ENCODE assay signal across 8 cellular contexts in genomic region chr2:74472945-74473258, GRCh38. TPM values are rescaled to one million over a fixed set of nuclear protein-coding genes. Genes with fewer than 3 reads are reported as not detected.
DNase-seq lines count a peak whose midpoint lies in the region; TF ChIP-seq lines count a peak whose summit lies in the region.

No MANE protein-coding gene starts in this region.

- H3K4me3 ChIP-seq in GM12875 (ENCODE audit: low read depth, low read length) (peak overlapping the region; percentile 70), fibroblast of lung (replicated peaks in 1 of 4; ENCODE audit: control extremely low read depth in 1 of 4, insufficient read depth in 1 of 4, low read depth in 3 of 4, low read length in 4 of 4) (peak overlapping the region; percentile 42 to 89 (median 66))

- H2AFZ ChIP-seq in fibroblast of lung (ENCODE audit: low read length) = peak overlapping the region; percentile 89

- no peaks in the 10 kb centered on the region for H3K9me3 ChIP-seq in fibroblast of lung (ENCODE audit: control insufficient read depth, insufficient read depth, low read depth, low read length)

- TF ChIP-seq CTCF in GM12875 (IDR thresholded peaks at IDR 0.05; ENCODE audit: borderline replicate concordance, insufficient read depth, low read depth, low read length) = no peak
- TF ChIP-seq CTCF in RWPE1 (conservative IDR thresholded peaks at IDR 0.05; ENCODE audit: low read depth) = no peak
- TF ChIP-seq CTCF in fibroblast of lung (conservative IDR thresholded peaks at IDR 0.05 in 1 of 2, IDR thresholded peaks at IDR 0.05 in 1 of 2; ENCODE audit: low read depth in 1 of 2, low read length in 2 of 2) = no peak

- H4K20me1 ChIP-seq in fibroblast of lung (ENCODE audit: control insufficient read depth, extremely low read depth, insufficient read depth, low read length) = no peaks in the 10 kb centered on the region

- H3K79me2 ChIP-seq in fibroblast of lung (ENCODE audit: control insufficient read depth, insufficient read depth, low read length) = no peaks in the 10 kb centered on the region

- CTCF ChIA-PET in RWPE1 (lab: Yijun Ruan, JAX) = interaction anchor here (1.0 kb wide), 1 partner anchor 10 kb away, joined by 6 read pairs; the partner anchor contains the start of genes CCDC142 and TTC31

- no peaks in the 10 kb centered on the region for H3K27me3 ChIP-seq in fibroblast of lung (ENCODE audit: control insufficient read depth, insufficient read depth, low read length)

- peaks cover 2% of the 10 kb centered on the region for H3K4me1 ChIP-seq in fibroblast of lung (ENCODE audit: control insufficient read depth, extremely low read depth, insufficient read depth, low read length)

- H3K36me3 ChIP-seq in fibroblast of lung (ENCODE audit: control insufficient read depth, insufficient read depth, low read length) = peaks cover 10% of the 10 kb centered on the region

- POLR2A ChIA-PET in RWPE1 (lab: Yijun Ruan, JAX; ENCODE audit: low non-redundant PET) = interaction anchor here (0.6 to 1.5 kb wide), 3 partner anchors 8 to 10 kb away, joined by 3 to 7 read pairs (median 3); partner anchors contain the start of genes CCDC142 and TTC31

- peak overlapping the region; percentile 92 for H3K4me2 ChIP-seq in fibroblast of lung (ENCODE audit: extremely low read depth, insufficient read depth, low read length)

- DNase-seq in RWPE1 (ENCODE audit: low spot score) (no peak), fibroblast of lung (ENCODE audit: low read depth in 2 of 2) (no peak), pons (ENCODE audit: low spot score) (peak; percentile 26), inferior parietal cortex (ENCODE audit: extremely low spot score) (no peak), Ammon's horn (ENCODE audit: low spot score) (no peak), SKM-1 (lab: John Stamatoyannopoulos, UW; ENCODE audit: unreplicated experiment) (no peak), SHP77 (lab: John Stamatoyannopoulos, UW) (no peak)

- peak overlapping the region; percentile 97 for H3K27ac ChIP-seq in RWPE1
- H3K27ac ChIP-seq in fibroblast of lung (ENCODE audit: insufficient read depth, low read length) = peak overlapping the region; percentile 71

- H3K9ac ChIP-seq in fibroblast of lung (ENCODE audit: insufficient read depth, low read length) = peak overlapping the region; percentile 76

RNA-seq across cellular contexts. Expression of gene MRPL53, which starts 0.4 kb away (rescaled TPM):
- total RNA-seq in fibroblast of lung = 38.0 and 45.4 TPM in 2 replicates
- polyA plus RNA-seq in fibroblast of lung = 30.1 and 33.9 TPM in 2 replicates
- polyA plus RNA-seq in fibroblast of lung (2012) = 94.2 and 107 TPM in 2 replicates
- polyA minus RNA-seq in fibroblast of lung (ENCODE audit: low replicate concordance) = 9.5 and 33.6 TPM in 2 replicates

RNA-seq across cellular contexts. Expression of gene MOGS, which starts 7.7 kb away (rescaled TPM):
- 49.1 and 56.0 TPM in 2 replicates for total RNA-seq in fibroblast of lung
- polyA plus RNA-seq in fibroblast of lung = 37.1 and 39.5 TPM in 2 replicates
- polyA plus RNA-seq in fibroblast of lung (2012) = 32.1 and 35.0 TPM in 2 replicates
- polyA minus RNA-seq in fibroblast of lung (ENCODE audit: low replicate concordance) = 72.9 and 117 TPM in 2 replicates

RNA-seq across cellular contexts. Expression of gene CCDC142, which starts 9.9 kb away (rescaled TPM):
- total RNA-seq in fibroblast of lung = 18.5 and 21.3 TPM in 2 replicates
- 3.8 and 5.3 TPM in 2 replicates for polyA plus RNA-seq in fibroblast of lung
- 3.7 and 3.9 TPM in 2 replicates for polyA plus RNA-seq in fibroblast of lung (2012)
- 23.6 and 33.5 TPM in 2 replicates for polyA minus RNA-seq in fibroblast of lung (ENCODE audit: low replicate concordance)

RNA-seq across cellular contexts. Expression of gene TTC31, which starts 10.0 kb away (rescaled TPM):
- total RNA-seq in fibroblast of lung = 7.7 and 10.7 TPM in 2 replicates
- 11.8 and 12.7 TPM in 2 replicates for polyA plus RNA-seq in fibroblast of lung
- polyA plus RNA-seq in fibroblast of lung (2012) = 11.1 and 11.7 TPM in 2 replicates
- 9.8 and 13.4 TPM in 2 replicates for polyA minus RNA-seq in fibroblast of lung (ENCODE audit: low replicate concordance)

RNA-seq across cellular contexts. Expression of gene WBP1, which starts 14.7 kb away (rescaled TPM):
- 48.8 and 78.1 TPM in 2 replicates for total RNA-seq in fibroblast of lung
- polyA plus RNA-seq in fibroblast of lung = 43.8 and 45.8 TPM in 2 replicates
- 70.8 and 71.3 TPM in 2 replicates for polyA plus RNA-seq in fibroblast of lung (2012)
- 134 and 199 TPM in 2 replicates for polyA minus RNA-seq in fibroblast of lung (ENCODE audit: low replicate concordance)
